ENCODE assay signal across 9 cellular contexts in genomic region chr16:67555795-67556212, GRCh38. TPM values are rescaled to one million over a fixed set of nuclear protein-coding genes. Genes with fewer than 3 reads are reported as not detected.
DNase-seq lines count a peak whose midpoint lies in the region; ATAC-seq lines count a peak whose summit lies in the region.
"Had no signal": no experiment of that assay in that cellular context is flagged by ENCODE, and none has a peak within 500 bp of the region (broad histone marks: within the 10 kb centered on the region; RNA-seq: fewer than 3 reads in every experiment).

No MANE protein-coding gene starts in this region.

- no peaks in the 10 kb centered on the region for H3K9me3 Mint-ChIP-seq in activated naive CD8-positive, alpha-beta T cell treated with anti-CD3 and anti-CD28 coated beads, Interleukin-2, amount 10 ng/mL, durations not matched to agents 7 days and 5 days
- no peaks in the 10 kb centered on the region for H3K9me3 Mint-ChIP-seq in natural killer cell treated with Interleukin-12 subunit alpha and Interleukin-12 subunit beta and Interleukin-15 and Interleukin-18, amount 100 ng/mL, for 72 hours

- no peaks in the 10 kb centered on the region for H3K27me3 Mint-ChIP-seq in activated naive CD8-positive, alpha-beta T cell treated with anti-CD3 and anti-CD28 coated beads, Interleukin-2, amount 10 ng/mL, durations not matched to agents 7 days and 5 days
- H3K27me3 Mint-ChIP-seq in natural killer cell treated with Interleukin-12 subunit alpha and Interleukin-12 subunit beta and Interleukin-15 and Interleukin-18, amount 100 ng/mL, for 72 hours, result no peaks in the 10 kb centered on the region

- DNase-seq in EH (ENCODE audit: low read depth), result peak; percentile 83
- DNase-seq in LHCN-M2 (ENCODE audit: low read depth), result peak; percentile 70
- no peak for DNase-seq in activated naive CD8-positive, alpha-beta T cell treated with anti-CD3 and anti-CD28 coated beads, Interleukin-2, amount 10 ng/mL, durations not matched to agents 7 days and 5 days
- no peak for DNase-seq in natural killer cell treated with Interleukin-12 subunit alpha and Interleukin-12 subunit beta and Interleukin-15 and Interleukin-18, amount 100 ng/mL, for 72 hours (ENCODE audit: low spot score)
- DNase-seq in GM19240 (ENCODE audit: insufficient read length, low spot score), result no peak
- no peak for DNase-seq in cerebellar nuclear complex (lab: John Stamatoyannopoulos, UW)
- DNase-seq: activated CD4-positive, alpha-beta T cell treated with anti-CD3 and anti-CD28 coated beads for 48 hours had no signal

- peak; percentile 98 for ATAC-seq in activated naive CD8-positive, alpha-beta T cell treated with anti-CD3 and anti-CD28 coated beads, Interleukin-2, amount 10 ng/mL, durations not matched to agents 7 days and 5 days (ENCODE audit: low read depth)
- peak; percentile 79 to 95 for ATAC-seq in natural killer cell treated with Interleukin-12 subunit alpha and Interleukin-12 subunit beta and Interleukin-15 and Interleukin-18, amount 100 ng/mL, for 72 hours
- ATAC-seq in HG03521 (IDR thresholded peaks at IDR 0.05; ENCODE audit: unreplicated experiment), result no peak
- ATAC-seq in GM18498 (IDR thresholded peaks at IDR 0.05; ENCODE audit: unreplicated experiment), result no peak

- peaks cover 48% of the 10 kb centered on the region for H3K4me1 Mint-ChIP-seq in activated naive CD8-positive, alpha-beta T cell treated with anti-CD3 and anti-CD28 coated beads, Interleukin-2, amount 10 ng/mL, durations not matched to agents 7 days and 5 days
- peaks cover 20 to 25% of the 10 kb centered on the region in 2 donors for H3K4me1 Mint-ChIP-seq in natural killer cell treated with Interleukin-12 subunit alpha and Interleukin-12 subunit beta and Interleukin-15 and Interleukin-18, amount 100 ng/mL, for 72 hours (ENCODE audit: low read depth in 2 of 2)

- POLR2A ChIA-PET in activated naive CD8-positive, alpha-beta T cell treated with anti-CD3 and anti-CD28 coated beads, Interleukin-2, amount 10 ng/mL, durations not matched to agents 7 days and 5 days (lab: Charles Lee), result interaction anchor here (0.8 to 4.3 kb wide), 9 partner anchors 8 to 380 kb away, joined by 3 to 47 read pairs (median 3); partner anchors contain the start of genes ACD, CARMIL2, RANBP10 and TSNAXIP1

- H3K36me3 Mint-ChIP-seq in activated naive CD8-positive, alpha-beta T cell treated with anti-CD3 and anti-CD28 coated beads, Interleukin-2, amount 10 ng/mL, durations not matched to agents 7 days and 5 days, result peaks cover 10% of the 10 kb centered on the region
- no peaks in the 10 kb centered on the region for H3K36me3 Mint-ChIP-seq in natural killer cell treated with Interleukin-12 subunit alpha and Interleukin-12 subunit beta and Interleukin-15 and Interleukin-18, amount 100 ng/mL, for 72 hours

- peak overlapping the region; percentile 81 for H3K4me3 Mint-ChIP-seq in activated naive CD8-positive, alpha-beta T cell treated with anti-CD3 and anti-CD28 coated beads, Interleukin-2, amount 10 ng/mL, durations not matched to agents 7 days and 5 days
- peak overlapping the region; percentile 76 for H3K4me3 Mint-ChIP-seq in natural killer cell treated with Interleukin-12 subunit alpha and Interleukin-12 subunit beta and Interleukin-15 and Interleukin-18, amount 100 ng/mL, for 72 hours

- peak overlapping the region; percentile 100 for H3K27ac Mint-ChIP-seq in activated naive CD8-positive, alpha-beta T cell treated with anti-CD3 and anti-CD28 coated beads, Interleukin-2, amount 10 ng/mL, durations not matched to agents 7 days and 5 days
- H3K27ac Mint-ChIP-seq in natural killer cell treated with Interleukin-12 subunit alpha and Interleukin-12 subunit beta and Interleukin-15 and Interleukin-18, amount 100 ng/mL, for 72 hours, result peak overlapping the region; percentile 90 to 94

RNA-seq across cellular contexts. Expression of gene CTCF, which starts 6.5 kb away (rescaled TPM):
- total RNA-seq in LHCN-M2 (2014; rRNA removed), result 30.6 and 36.7 TPM in 2 replicates
- polyA plus RNA-seq in LHCN-M2 (2012), result 19.1 TPM
- total RNA-seq in activated naive CD8-positive, alpha-beta T cell treated with anti-CD3 and anti-CD28 coated beads, Interleukin-2, amount 10 ng/mL, durations not matched to agents 7 days and 5 days, result 10 to 100 TPM; 69.9 to 72.3 TPM
- total RNA-seq in natural killer cell treated with Interleukin-12 subunit alpha and Interleukin-12 subunit beta and Interleukin-15 and Interleukin-18, amount 100 ng/mL, for 72 hours, result 10 to 100 TPM; 54.3 to 72.4 TPM

RNA-seq across cellular contexts. Expression of gene RIPOR1, which starts 27.2 kb away (rescaled TPM):
- 24.3 and 24.4 TPM in 2 replicates for total RNA-seq in LHCN-M2 (2014; rRNA removed)
- polyA plus RNA-seq in LHCN-M2 (2012), result 49.1 TPM
- 10 to 100 TPM; 28.7 to 35.7 TPM for total RNA-seq in activated naive CD8-positive, alpha-beta T cell treated with anti-CD3 and anti-CD28 coated beads, Interleukin-2, amount 10 ng/mL, durations not matched to agents 7 days and 5 days
- total RNA-seq in natural killer cell treated with Interleukin-12 subunit alpha and Interleukin-12 subunit beta and Interleukin-15 and Interleukin-18, amount 100 ng/mL, for 72 hours, result 10 to 100 TPM; 47.7 to 48.2 TPM

Comparison
In these comparisons a context has a peak if more than half of its experiments do, and no peak if none do; other contexts are left out.
1. DNase-seq: peak in EH (single experiment) and LHCN-M2 (single experiment); none in activated naive CD8-positive, alpha-beta T cell treated with anti-CD3 and anti-CD28 coated beads, Interleukin-2, amount 10 ng/mL, durations not matched to agents 7 days and 5 days (single experiment), natural killer cell treated with Interleukin-12 subunit alpha and Interleukin-12 subunit beta and Interleukin-15 and Interleukin-18, amount 100 ng/mL, for 72 hours (single experiment), GM19240 (single experiment) and cerebellar nuclear complex (0 of 2).
2. ATAC-seq: peak in activated naive CD8-positive, alpha-beta T cell treated with anti-CD3 and anti-CD28 coated beads, Interleukin-2, amount 10 ng/mL, durations not matched to agents 7 days and 5 days (single experiment) and natural killer cell treated with Interleukin-12 subunit alpha and Interleukin-12 subunit beta and Interleukin-15 and Interleukin-18, amount 100 ng/mL, for 72 hours (2 of 2); none in HG03521 (single experiment) and GM18498 (single experiment).